Comparison of ENCODE assay signal across 17 cellular contexts in genomic region chr11:115931684-115932083, GRCh38.
"Had no signal": no experiment of that assay in that cellular context is flagged by ENCODE, and none has a peak within 500 bp of the region (broad histone marks: within the 10 kb centered on the region; RNA-seq: fewer than 3 reads in every experiment).

No MANE protein-coding gene starts in this region.

- H3K27ac ChIP-seq: lower lobe of right lung, neutrophil, tibial artery, vagina had no signal

- H3K4me1 ChIP-seq: tibial artery, vagina had no signal

- H3K27me3 Mint-ChIP-seq: activated naive CD8-positive, alpha-beta T cell; central memory CD8-positive, alpha-beta T cell had no signal

- H3K9me3 ChIP-seq: lower lobe of right lung, neutrophil, tibial artery, vagina had no signal

- DNase-seq: activated CD4-positive, alpha-beta T cell treated with anti-CD3 and anti-CD28 coated beads, Interleukin-2, amount 50 U/mL, for 48 hours; activated gamma-delta T cell; activated T-cell treated with anti-CD3 and anti-CD28 coated beads, Interleukin-2, amount 50 U/mL, for 4 hours; dermis blood vessel endothelial cell; erythroblast; lower lobe of right lung; naive thymus-derived CD8-positive, alpha-beta T cell; right cardiac atrium; small intestine; tibial artery had no signal

- H3K4me3 Mint-ChIP-seq: activated naive CD8-positive, alpha-beta T cell; activated T-cell treated with anti-CD3 and anti-CD28 coated beads, Interleukin-2, amount 50 U/mL, for 4 hours; brain; central memory CD8-positive, alpha-beta T cell; naive thymus-derived CD8-positive, alpha-beta T cell; stimulated activated effector memory CD8-positive, alpha-beta T cell treated with anti-CD3 and anti-CD28 coated beads, Interleukin-12 subunit alpha, Interleukin-12 subunit beta, amount 100 ng/mL, for 72 hours had no signal

- H3K27me3 ChIP-seq: neutrophil, vagina had no signal

- ATAC-seq: activated CD4-positive, CD25-positive, alpha-beta regulatory T cell treated with anti-CD3 and anti-CD28 coated beads, Interleukin-2, amount 50 U/mL, for 24 hours; activated T-cell treated with anti-CD3 and anti-CD28 coated beads, Interleukin-2, amount 50 U/mL, for 4 hours; naive thymus-derived CD8-positive, alpha-beta T cell; stimulated activated effector memory CD8-positive, alpha-beta T cell treated with anti-CD3 and anti-CD28 coated beads, Interleukin-12 subunit alpha, Interleukin-12 subunit beta, amount 100 ng/mL, for 72 hours had no signal

- H3K9me3 Mint-ChIP-seq: activated T-cell treated with anti-CD3 and anti-CD28 coated beads, Interleukin-2, amount 50 U/mL, for 4 hours had no signal

- H3K4me3 ChIP-seq: lower lobe of right lung, tibial artery, vagina had no signal

- H3K36me3 Mint-ChIP-seq: activated naive CD8-positive, alpha-beta T cell; brain; naive thymus-derived CD8-positive, alpha-beta T cell; stimulated activated effector memory CD8-positive, alpha-beta T cell treated with anti-CD3 and anti-CD28 coated beads, Interleukin-12 subunit alpha, Interleukin-12 subunit beta, amount 100 ng/mL, for 72 hours had no signal

- H3K4me1 Mint-ChIP-seq: central memory CD8-positive, alpha-beta T cell; stimulated activated effector memory CD8-positive, alpha-beta T cell treated with anti-CD3 and anti-CD28 coated beads, Interleukin-12 subunit alpha, Interleukin-12 subunit beta, amount 100 ng/mL, for 72 hours had no signal

- H3K36me3 ChIP-seq: lower lobe of right lung, neutrophil, tibial artery, vagina had no signal

- H3K27ac Mint-ChIP-seq: activated naive CD8-positive, alpha-beta T cell; naive thymus-derived CD8-positive, alpha-beta T cell; stimulated activated effector memory CD8-positive, alpha-beta T cell treated with anti-CD3 and anti-CD28 coated beads, Interleukin-12 subunit alpha, Interleukin-12 subunit beta, amount 100 ng/mL, for 72 hours had no signal
